ENCODE assay signal across 1 cellular context in the genomic region with DNA sequence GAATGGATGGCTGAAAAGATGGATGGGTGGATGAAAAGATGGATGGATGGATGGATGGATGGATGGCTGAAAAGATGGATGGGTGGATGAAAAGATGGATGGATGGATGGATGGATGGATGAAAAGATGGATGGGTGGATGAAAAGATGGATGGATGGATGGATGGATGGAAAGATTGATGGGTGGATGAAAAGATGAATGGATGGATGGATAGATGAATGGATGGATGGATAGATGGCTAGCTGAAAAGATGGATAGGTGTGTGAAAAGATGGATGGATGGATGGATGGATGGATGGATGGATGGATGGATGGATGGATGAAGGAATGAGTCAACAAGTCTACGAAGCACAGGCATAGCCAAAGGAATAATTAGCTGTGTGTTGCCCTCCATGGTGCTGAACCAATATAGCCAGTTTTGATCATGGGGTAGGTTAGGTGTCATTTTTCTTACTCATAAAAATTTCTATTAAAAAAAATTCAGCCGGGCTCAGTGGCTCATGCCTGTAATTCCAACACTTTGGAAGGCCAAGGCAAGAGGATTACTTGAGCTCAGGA.
TF ChIP-seq lines count a peak whose summit lies in the region.

No MANE protein-coding gene starts in this region.

TF ChIP-seq in HEK293, 187 proteins besides CTCF, POLR2A, EP300 and RAD21 (continued from another document):
- TF ChIP-seq IKZF3 (tag by site-specific recombination; IDR thresholded peaks at IDR 0.05) = no peak
- TF ChIP-seq, protein P1, sequence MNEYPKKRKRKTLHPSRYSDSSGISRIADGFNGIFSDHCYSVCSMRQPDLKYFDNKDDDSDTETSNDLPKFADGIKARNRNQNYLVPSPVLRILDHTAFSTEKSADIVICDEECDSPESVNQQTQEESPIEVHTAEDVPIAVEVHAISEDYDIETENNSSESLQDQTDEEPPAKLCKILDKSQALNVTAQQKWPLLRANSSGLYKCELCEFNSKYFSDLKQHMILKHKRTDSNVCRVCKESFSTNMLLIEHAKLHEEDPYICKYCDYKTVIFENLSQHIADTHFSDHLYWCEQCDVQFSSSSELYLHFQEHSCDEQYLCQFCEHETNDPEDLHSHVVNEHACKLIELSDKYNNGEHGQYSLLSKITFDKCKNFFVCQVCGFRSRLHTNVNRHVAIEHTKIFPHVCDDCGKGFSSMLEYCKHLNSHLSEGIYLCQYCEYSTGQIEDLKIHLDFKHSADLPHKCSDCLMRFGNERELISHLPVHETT (tag by site-specific recombination; IDR thresholded peaks at IDR 0.05) = no peak
- peak; percentile 54 for TF ChIP-seq ZBTB17 (tag by site-specific recombination; IDR thresholded peaks at IDR 0.05)
- no peak for TF ChIP-seq ZNF830 (tag by site-specific recombination; IDR thresholded peaks at IDR 0.05; ENCODE audit: low read depth)
- peak; percentile 88 for TF ChIP-seq ZNF366 (tag by site-specific recombination; conservative IDR thresholded peaks at IDR 0.05)
- TF ChIP-seq, protein P2, sequence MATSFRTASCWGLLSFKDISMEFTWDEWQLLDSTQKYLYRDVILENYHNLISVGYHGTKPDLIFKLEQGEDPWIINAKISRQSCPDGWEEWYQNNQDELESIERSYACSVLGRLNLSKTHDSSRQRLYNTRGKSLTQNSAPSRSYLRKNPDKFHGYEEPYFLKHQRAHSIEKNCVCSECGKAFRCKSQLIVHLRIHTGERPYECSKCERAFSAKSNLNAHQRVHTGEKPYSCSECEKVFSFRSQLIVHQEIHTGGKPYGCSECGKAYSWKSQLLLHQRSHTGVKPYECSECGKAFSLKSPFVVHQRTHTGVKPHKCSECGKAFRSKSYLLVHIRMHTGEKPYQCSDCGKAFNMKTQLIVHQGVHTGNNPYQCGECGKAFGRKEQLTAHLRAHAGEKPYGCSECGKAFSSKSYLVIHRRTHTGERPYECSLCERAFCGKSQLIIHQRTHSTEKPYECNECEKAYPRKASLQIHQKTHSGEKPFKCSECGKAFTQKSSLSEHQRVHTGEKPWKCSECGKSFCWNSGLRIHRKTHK (tag by site-specific recombination; IDR thresholded peaks at IDR 0.05) = no peak
- no peak for TF ChIP-seq ZBTB20 (tag by site-specific recombination; IDR thresholded peaks at IDR 0.05)
- no peak for TF ChIP-seq ZNF239 (tag by site-specific recombination; IDR thresholded peaks at IDR 0.05)
- no peak for TF ChIP-seq KLF8 (tag by site-specific recombination; IDR thresholded peaks at IDR 0.05)
- TF ChIP-seq ZNF629 (tag by site-specific recombination; IDR thresholded peaks at IDR 0.05) = no peak
- TF ChIP-seq HOXC10 (CRISPR knock-in tag; IDR thresholded peaks at IDR 0.05) = no peak
